Comparison of ENCODE assay signal across 27 cellular contexts in the genomic region with DNA sequence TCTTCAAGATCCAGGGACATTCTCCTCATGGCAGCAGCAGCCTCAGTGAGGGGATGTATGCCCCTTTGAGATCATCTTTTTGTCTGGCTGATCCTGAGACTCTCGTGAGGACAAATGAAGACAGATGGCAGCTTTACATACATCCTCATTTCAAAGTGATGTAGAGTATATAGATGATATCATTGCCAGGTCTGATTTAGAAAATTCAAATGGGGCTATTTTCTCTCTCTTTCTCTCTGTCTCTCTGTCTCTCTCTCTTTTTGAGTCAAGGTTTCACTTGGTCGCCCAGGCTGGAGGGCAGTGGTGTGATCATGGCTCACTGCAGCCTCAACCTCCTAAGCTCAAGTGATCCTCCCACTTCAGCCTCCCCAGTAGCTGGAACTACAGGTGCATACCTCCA.
"Had no signal": no experiment of that assay in that cellular context is flagged by ENCODE, and none has a peak within 500 bp of the region (broad histone marks: within the 10 kb centered on the region; RNA-seq: fewer than 3 reads in every experiment).

No MANE protein-coding gene starts in this region.

- H3K9ac ChIP-seq: neural progenitor cell, parathyroid adenoma had no signal

- DNase-seq: islet precursor cell; left ventricle myocardium inferior; mesendoderm; naive B cell; natural killer cell; nephron progenitor cell; occipital lobe; psoas muscle; right lobe of liver; stimulated activated CD4-positive, alpha-beta T cell treated with anti-CD3 and anti-CD28 coated beads, Interleukin-1b, Interleukin-23, amount 100 ng/mL, for 48 hours; stimulated activated CD4-positive, alpha-beta T cell treated with anti-CD3 and anti-CD28 coated beads, Interleukin-2, amount 100 ng/mL, for 48 hours; stimulated activated CD4-positive, alpha-beta T cell treated with anti-CD3 and anti-CD28 coated beads, Interleukin-4, amount 100 ng/mL, for 4 hours; stimulated activated CD8-positive, alpha-beta memory T cell treated with anti-CD3 and anti-CD28 coated beads, Interleukin-4, amount 100 ng/mL, for 48 hours; stimulated activated naive B cell treated with anti-CD40 and anti-IgM and Interleukin-4, amounts not matched to agents 10 μg/mL and 1 μg/mL and 100 μg/mL, for 72 hours; stimulated activated naive CD8-positive, alpha-beta T cell treated with anti-CD3 and anti-CD28 coated beads, Interleukin-15, Interleukin-2, amounts not matched to agents 100 U/mL and 50 U/mL, for 24 hours; stomach; testis; thyroid gland; transverse colon; upper lobe of left lung had no signal

- H3K9me3 ChIP-seq: neutrophil, psoas muscle, right atrium auricular region, right lobe of liver, stomach, testis, thyroid gland, transverse colon, upper lobe of left lung, vagina had no signal

- ATAC-seq: natural killer cell; psoas muscle; right lobe of liver; stimulated activated naive CD8-positive, alpha-beta T cell treated with anti-CD3 and anti-CD28 coated beads, Interleukin-15, Interleukin-2, amounts not matched to agents 100 U/mL and 50 U/mL, for 24 hours had no signal

- H3K4me1 ChIP-seq: left ventricle myocardium inferior, neural progenitor cell, parathyroid adenoma, psoas muscle, right atrium auricular region, right lobe of liver, stomach, testis, thyroid gland, transverse colon, upper lobe of left lung, vagina had no signal

- H3K36me3 ChIP-seq: left ventricle myocardium inferior, neural progenitor cell, neutrophil, right atrium auricular region, right lobe of liver, stomach, thyroid gland, transverse colon, upper lobe of left lung, vagina had no signal

- H3K27me3 ChIP-seq: neural progenitor cell, neutrophil, right atrium auricular region, right lobe of liver, stomach, testis, thyroid gland, transverse colon, upper lobe of left lung, vagina had no signal

- H3K4me2 ChIP-seq: neural progenitor cell, smooth muscle cell had no signal

- H2AFZ ChIP-seq: neural progenitor cell, parathyroid adenoma had no signal

- H3K27ac ChIP-seq: left ventricle myocardium inferior, neural progenitor cell, neutrophil, parathyroid adenoma, psoas muscle, right atrium auricular region, right lobe of liver, stomach, testis, thyroid gland, transverse colon, upper lobe of left lung, vagina had no signal

- H3K4me3 ChIP-seq: left ventricle myocardium inferior, lung, neural progenitor cell, psoas muscle, right atrium auricular region, right lobe of liver, smooth muscle cell, stomach, testis, thyroid gland, transverse colon, upper lobe of left lung, vagina had no signal
